In the genomic region with DNA sequence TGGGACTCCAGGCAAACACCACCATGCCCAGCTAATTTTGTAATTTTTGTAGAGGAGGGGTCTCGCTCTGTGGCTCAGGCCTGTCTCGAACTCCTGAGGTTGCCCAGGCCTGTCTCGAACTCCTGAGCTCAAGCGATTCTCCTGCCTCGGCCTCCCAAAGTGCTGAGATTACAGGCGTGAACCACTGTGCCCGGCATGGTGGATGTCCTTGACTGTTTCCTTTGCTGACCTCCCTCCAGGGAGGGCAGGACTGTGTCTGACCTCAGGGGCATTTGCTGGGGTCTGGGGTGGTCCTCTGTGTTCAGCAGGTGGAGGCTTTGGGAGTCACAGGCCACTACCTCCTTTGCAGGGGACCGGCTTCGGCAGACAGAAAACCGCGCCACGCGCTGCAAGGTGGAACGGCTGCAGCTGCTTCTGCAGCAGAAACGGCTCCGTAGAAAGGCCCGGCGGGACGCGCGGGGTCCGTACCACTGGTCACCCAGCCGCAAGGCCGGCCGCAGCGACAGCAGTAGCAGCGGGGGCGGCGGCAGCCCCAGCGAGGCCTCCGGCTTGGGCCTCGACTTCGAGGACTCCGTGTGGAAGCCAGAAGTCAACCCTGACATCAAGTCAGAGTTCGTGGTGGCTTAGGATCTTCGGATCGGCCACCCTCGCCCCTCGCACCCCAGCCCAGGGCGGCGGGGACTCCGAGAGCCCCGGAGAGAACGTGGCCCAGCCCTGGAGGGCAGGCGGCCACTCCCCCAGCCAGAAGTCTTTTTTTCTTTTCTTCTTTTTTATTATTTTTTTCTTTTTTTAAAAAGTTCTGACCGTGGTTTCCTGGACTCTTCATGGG, we compare ENCODE assay signal across 10 cellular contexts. TPM values are rescaled to one million over a fixed set of nuclear protein-coding genes. Genes with fewer than 3 reads are reported as not detected.
A peak's percentile ranks its signal among the peaks of the same experiment; 100 is the strongest.
DNase-seq lines count a peak whose midpoint lies in the region; ATAC-seq and TF ChIP-seq lines count a peak whose summit lies in the region.
"Had no signal": no experiment of that assay in that cellular context is flagged by ENCODE, and none has a peak within 500 bp of the region (broad histone marks: within the 10 kb centered on the region; RNA-seq: fewer than 3 reads in every experiment).

No MANE protein-coding gene starts in this region.

- H3K36me3 ChIP-seq in cardiac muscle cell (peaks cover 44% of the 10 kb centered on the region), ascending aorta (peaks cover 47 to 50% of the 10 kb centered on the region in 2 donors)

- intact Hi-C loops in Right ventricle myocardium superior (cut with DNase I) = no loop called here
- intact Hi-C loops in ascending aorta (cut with DNase I) = no loop called here

- H3K4me1 ChIP-seq in cardiac muscle cell (ENCODE audit: low read depth) (peaks cover 21% of the 10 kb centered on the region), ascending aorta (peaks cover 36 to 60% of the 10 kb centered on the region in 2 donors)

- H3K27me3 ChIP-seq in cardiac muscle cell (no peaks in the 10 kb centered on the region), ascending aorta (no peaks in the 10 kb centered on the region)

- peaks cover 37 to 67% (median 47%) of the 10 kb centered on the region in 3 donors for H3K4me1 Mint-ChIP-seq in naive B cell
- H3K4me1 Mint-ChIP-seq in type B pancreatic cell (ENCODE audit: unreplicated experiment) = peaks cover 30% of the 10 kb centered on the region

- H3K27ac ChIP-seq in cardiac muscle cell (peak overlapping the region; percentile 64), ascending aorta (peak overlapping the region; percentile 29 to 98)

- DNase-seq in cardiac muscle cell (ENCODE audit: low read depth in 1 of 2, low spot score in 1 of 2) = no peak
- DNase-seq in Right ventricle myocardium superior = no peak
- no peak for DNase-seq in ascending aorta (ENCODE audit: low spot score in 2 of 2)
- DNase-seq in naive B cell = no peak
- no peak for DNase-seq in type B pancreatic cell (ENCODE audit: extremely low spot score, unreplicated experiment)
- DNase-seq in stimulated activated naive CD4-positive, alpha-beta T cell treated with Interleukin-2 at 50 U/mL for 16 hours (lab: John Stamatoyannopoulos, UW) = no peak
- DNase-seq in KG1 (lab: John Stamatoyannopoulos, UW) = no peak
- DNase-seq: NCI-H2081 treated with DMSO at 0.1 percent for 48 hours had no signal

- peaks cover 0 to 5% of the 10 kb centered on the region in 2 donors for H3K36me3 Mint-ChIP-seq in naive B cell
- peaks cover 10% of the 10 kb centered on the region for H3K36me3 Mint-ChIP-seq in type B pancreatic cell

- H3K9me3 ChIP-seq in cardiac muscle cell (ENCODE audit: low read depth) (no peaks in the 10 kb centered on the region), ascending aorta (no peaks in the 10 kb centered on the region)

- no peak for TF ChIP-seq CTCF in cardiac muscle cell (IDR thresholded peaks at IDR 0.05; ENCODE audit: low read depth, low read length)
- TF ChIP-seq CTCF in ascending aorta (IDR thresholded peaks at IDR 0.05) = no peak
- no peak for TF ChIP-seq CTCF in type B pancreatic cell (conservative IDR thresholded peaks at IDR 0.05)

- H3K4me3 Mint-ChIP-seq in naive B cell (peak overlapping the region in 7 of 8 donors; percentile 9 to 98 (median 70)), type B pancreatic cell (peak overlapping the region; percentile 51)

- no peaks in the 10 kb centered on the region for H3K27me3 Mint-ChIP-seq in naive B cell
- H3K27me3 Mint-ChIP-seq in type B pancreatic cell = no peaks in the 10 kb centered on the region

- no peak overlapping the region for H3K4me3 ChIP-seq in cardiac muscle cell
- H3K4me3 ChIP-seq in ascending aorta = no peak overlapping the region

- no peak for ATAC-seq in Right ventricle myocardium superior (ENCODE audit: poor library complexity)
- no peak for ATAC-seq in naive B cell (ENCODE audit: low read depth in 2 of 2)
- ATAC-seq in GM21423 (IDR thresholded peaks at IDR 0.05; ENCODE audit: unreplicated experiment) = no peak
- ATAC-seq: left colon had no signal

- H3K27ac Mint-ChIP-seq in naive B cell = peak overlapping the region in 4 of 6 donors; percentile 28 to 100 (median 94)
- peak overlapping the region; percentile 87 for H3K27ac Mint-ChIP-seq in type B pancreatic cell

- no peaks in the 10 kb centered on the region for H3K9me3 Mint-ChIP-seq in naive B cell
- no peaks in the 10 kb centered on the region for H3K9me3 Mint-ChIP-seq in type B pancreatic cell

RNA-seq across cellular contexts. Expression of a gene that starts 8.5 kb away (rescaled TPM):
- total RNA-seq in cardiac muscle cell = 45.6 and 89.2 TPM in 2 replicates
- polyA plus RNA-seq in cardiac muscle cell = 58.1 and 76.0 TPM in 2 replicates
- total RNA-seq in Right ventricle myocardium superior = 54.1 TPM
- total RNA-seq in ascending aorta = 307 TPM
- 1 to 10 TPM in 5 of 6 donors, under 1 TPM in 1; 0.78 to 5.5 (median 2.7) TPM for polyA plus RNA-seq in naive B cell (ENCODE audit: low read depth in 6 of 6)
- total RNA-seq in type B pancreatic cell (ENCODE audit: low replicate concordance) = 122 and 127 TPM in 2 replicates

RNA-seq across cellular contexts. Expression of a gene that starts 12.3 kb away (rescaled TPM):
- 1,112 and 2,236 TPM in 2 replicates for total RNA-seq in cardiac muscle cell
- polyA plus RNA-seq in cardiac muscle cell = 716 and 851 TPM in 2 replicates
- 219 TPM for total RNA-seq in Right ventricle myocardium superior
- 442 TPM for total RNA-seq in ascending aorta
- 100 to 1,000 TPM; 253 to 449 (median 334) TPM for polyA plus RNA-seq in naive B cell (ENCODE audit: low read depth in 6 of 6)
- total RNA-seq in type B pancreatic cell (ENCODE audit: low replicate concordance) = 316 and 421 TPM in 2 replicates

RNA-seq across cellular contexts. Expression of a gene that starts 15.3 kb away (rescaled TPM):
- total RNA-seq in cardiac muscle cell (188 and 355 TPM in 2 replicates), Right ventricle myocardium superior (692 TPM), ascending aorta (232 TPM), type B pancreatic cell (ENCODE audit: low replicate concordance) (165 and 197 TPM in 2 replicates)
- polyA plus RNA-seq in cardiac muscle cell (505 and 638 TPM in 2 replicates), naive B cell (ENCODE audit: low read depth in 6 of 6) (100 to 1,000 TPM; 132 to 222 (median 199) TPM)

RNA-seq across cellular contexts. Expression of a gene that starts 18.5 kb away (rescaled TPM):
- total RNA-seq in cardiac muscle cell (31.2 and 44.9 TPM in 2 replicates), Right ventricle myocardium superior (12.4 TPM), ascending aorta (156 TPM), type B pancreatic cell (ENCODE audit: low replicate concordance) (30.6 and 36.4 TPM in 2 replicates)
- polyA plus RNA-seq in cardiac muscle cell (34.0 and 34.4 TPM in 2 replicates), naive B cell (ENCODE audit: low read depth in 6 of 6) (10 to 100 TPM; 48.9 to 80.0 (median 64.7) TPM)

RNA-seq across cellular contexts. Expression of a gene that starts 19.1 kb away (rescaled TPM):
- 21.1 and 29.1 TPM in 2 replicates for total RNA-seq in cardiac muscle cell
- 22.1 and 30.6 TPM in 2 replicates for polyA plus RNA-seq in cardiac muscle cell
- 1.1 TPM for total RNA-seq in Right ventricle myocardium superior
- total RNA-seq in ascending aorta = 1.9 TPM
- not detected for polyA plus RNA-seq in naive B cell (ENCODE audit: low read depth in 6 of 6)
- 8.9 and 10.8 TPM in 2 replicates for total RNA-seq in type B pancreatic cell (ENCODE audit: low replicate concordance)
